11 cellular contexts compared by ENCODE assay signal in genomic region chr11:119764108-119764874, GRCh38. TPM values are rescaled to one million over a fixed set of nuclear protein-coding genes. Genes with fewer than 3 reads are reported as not detected.
A peak's percentile ranks its signal among the peaks of the same experiment; 100 is the strongest.
DNase-seq lines count a peak whose midpoint lies in the region; ATAC-seq and TF ChIP-seq lines count a peak whose summit lies in the region.
"Had no signal": no experiment of that assay in that cellular context is flagged by ENCODE, and none has a peak within 500 bp of the region (broad histone marks: within the 10 kb centered on the region; RNA-seq: fewer than 3 reads in every experiment).

No MANE protein-coding gene starts in this region.

- H3K4me3 Mint-ChIP-seq in activated naive CD8-positive, alpha-beta T cell treated with anti-CD3 and anti-CD28 coated beads, Interleukin-2, amount 50 U/mL, for 24 hours, result no peak overlapping the region
- H3K4me3 Mint-ChIP-seq: activated CD4-positive, alpha-beta memory T cell treated with anti-CD3 and anti-CD28 coated beads, Interleukin-2, amount 10 ng/mL, durations not matched to agents 7 days and 5 days; memory B cell had no signal

- peaks cover 44% of the 10 kb centered on the region for H3K27me3 Mint-ChIP-seq in activated naive CD8-positive, alpha-beta T cell treated with anti-CD3 and anti-CD28 coated beads, Interleukin-2, amount 50 U/mL, for 24 hours

- peak; percentile 94 to 95 for ATAC-seq in right cardiac atrium
- ATAC-seq in activated CD4-positive, CD25-positive, alpha-beta regulatory T cell treated with anti-CD3 and anti-CD28 coated beads, Interleukin-2, amount 50 U/mL, for 24 hours, result no peak
- ATAC-seq in HG02885 (IDR thresholded peaks at IDR 0.05; ENCODE audit: poor library complexity, unreplicated experiment), result no peak
- ATAC-seq in activated naive CD8-positive, alpha-beta T cell treated with anti-CD3 and anti-CD28 coated beads, Interleukin-2, amount 50 U/mL, for 24 hours, result no peak

- peaks cover 5% of the 10 kb centered on the region for H3K36me3 Mint-ChIP-seq in activated naive CD8-positive, alpha-beta T cell treated with anti-CD3 and anti-CD28 coated beads, Interleukin-2, amount 50 U/mL, for 24 hours (ENCODE audit: low read depth)
- H3K36me3 Mint-ChIP-seq: memory B cell had no signal

- WGBS in right cardiac atrium, result 25% methylated on average over 6 of the region's 6 CpGs

- H3K9me3 ChIP-seq in WERI-Rb-1 (ENCODE audit: severe bottlenecking), result peaks cover 3% of the 10 kb centered on the region
- no peaks in the 10 kb centered on the region for H3K9me3 ChIP-seq in right cardiac atrium (ENCODE audit: control insufficient read depth, low read length)

- peak overlapping the region; percentile 27; the same call in 1 of the 2 replicates for H3K27ac ChIP-seq in WERI-Rb-1
- H3K27ac ChIP-seq in right cardiac atrium (ENCODE audit: low read length), result peak overlapping the region; percentile 40

- H3K27me3 ChIP-seq in WERI-Rb-1 (ENCODE audit: insufficient read depth, low read depth, severe bottlenecking), result no peaks in the 10 kb centered on the region
- no peaks in the 10 kb centered on the region for H3K27me3 ChIP-seq in right cardiac atrium (ENCODE audit: control insufficient read depth, insufficient read depth)

- TF ChIP-seq CTCF in WERI-Rb-1 (IDR thresholded peaks at IDR 0.05; ENCODE audit: low read depth, low read length) (no peak), retinal pigment epithelial cell (conservative IDR thresholded peaks at IDR 0.05; ENCODE audit: low read depth, low read length) (no peak)

- intact Hi-C loops in right cardiac atrium (cut with DNase I), result no loop called here

- DNase-seq in GM04503 (ENCODE audit: low read depth), result peak; percentile 57
- peak; percentile 70 for DNase-seq in WERI-Rb-1
- peak; percentile 71 to 86 (median 86) for DNase-seq in right cardiac atrium
- peak; percentile 45 for DNase-seq in retinal pigment epithelial cell (ENCODE audit: low read depth)
- no peak for DNase-seq in germinal center (ENCODE audit: low spot score)
- no peak for DNase-seq in activated naive CD8-positive, alpha-beta T cell treated with anti-CD3 and anti-CD28 coated beads, Interleukin-2, amount 50 U/mL, for 24 hours
- DNase-seq: activated CD4-positive, alpha-beta memory T cell treated with anti-CD3 and anti-CD28 coated beads, Interleukin-2, amount 10 ng/mL, durations not matched to agents 7 days and 5 days; central memory CD4-positive, alpha-beta T cell had no signal

- no peaks in the 10 kb centered on the region for H3K36me3 ChIP-seq in WERI-Rb-1

- no peak overlapping the region for H3K27ac Mint-ChIP-seq in activated naive CD8-positive, alpha-beta T cell treated with anti-CD3 and anti-CD28 coated beads, Interleukin-2, amount 50 U/mL, for 24 hours
- H3K27ac Mint-ChIP-seq: activated CD4-positive, alpha-beta memory T cell treated with anti-CD3 and anti-CD28 coated beads, Interleukin-2, amount 10 ng/mL, durations not matched to agents 7 days and 5 days; memory B cell had no signal

- peaks cover 13% of the 10 kb centered on the region for H3K9me3 Mint-ChIP-seq in activated naive CD8-positive, alpha-beta T cell treated with anti-CD3 and anti-CD28 coated beads, Interleukin-2, amount 50 U/mL, for 24 hours
- H3K9me3 Mint-ChIP-seq: activated CD4-positive, alpha-beta memory T cell treated with anti-CD3 and anti-CD28 coated beads, Interleukin-2, amount 10 ng/mL, durations not matched to agents 7 days and 5 days had no signal

- no peaks in the 10 kb centered on the region for H3K4me1 ChIP-seq in right cardiac atrium (ENCODE audit: control insufficient read depth, insufficient read depth, low read length)

- no peaks in the 10 kb centered on the region for H3K4me1 Mint-ChIP-seq in activated naive CD8-positive, alpha-beta T cell treated with anti-CD3 and anti-CD28 coated beads, Interleukin-2, amount 50 U/mL, for 24 hours
- H3K4me1 Mint-ChIP-seq: activated CD4-positive, alpha-beta memory T cell treated with anti-CD3 and anti-CD28 coated beads, Interleukin-2, amount 10 ng/mL, durations not matched to agents 7 days and 5 days; memory B cell had no signal

- no peak overlapping the region for H3K4me3 ChIP-seq in WERI-Rb-1 (ENCODE audit: low read depth, low read length)
- no peak overlapping the region for H3K4me3 ChIP-seq in right cardiac atrium (ENCODE audit: low read length)
- H3K4me3 ChIP-seq in retinal pigment epithelial cell (ENCODE audit: low read length), result no peak overlapping the region

RNA-seq across cellular contexts. Expression of gene NECTIN1, which starts 35.3 kb away (rescaled TPM):
- total RNA-seq in right cardiac atrium, result 10 to 100 TPM in 2 of 4 donors, 1 to 10 TPM in 2; 5.2 to 14.5 (median 10.8) TPM
- polyA plus RNA-seq in right cardiac atrium, result 6.3 TPM

Comparison
In these comparisons a context has a peak if more than half of its experiments do, and no peak if none do; other contexts are left out.
1. DNase-seq: peak in GM04503 (single experiment), WERI-Rb-1 (single experiment), right cardiac atrium (3 of 3) and retinal pigment epithelial cell (single experiment); none in germinal center (single experiment) and activated naive CD8-positive, alpha-beta T cell treated with anti-CD3 and anti-CD28 coated beads, Interleukin-2, amount 50 U/mL, for 24 hours (single experiment).
2. ATAC-seq: peak in right cardiac atrium (2 of 2); none in activated CD4-positive, CD25-positive, alpha-beta regulatory T cell treated with anti-CD3 and anti-CD28 coated beads, Interleukin-2, amount 50 U/mL, for 24 hours (0 of 2), HG02885 (single experiment) and activated naive CD8-positive, alpha-beta T cell treated with anti-CD3 and anti-CD28 coated beads, Interleukin-2, amount 50 U/mL, for 24 hours (single experiment).